In genomic region chr2:181762848-181763247, GRCh38 we compare ENCODE assay signal across 21 cellular contexts.
A peak's percentile ranks its signal among the peaks of the same experiment; 100 is the strongest.
DNase-seq lines count a peak whose midpoint lies in the region; ATAC-seq and TF ChIP-seq lines count a peak whose summit lies in the region.
"Had no signal": no experiment of that assay in that cellular context is flagged by ENCODE, and none has a peak within 500 bp of the region (broad histone marks: within the 10 kb centered on the region; RNA-seq: fewer than 3 reads in every experiment).

No MANE protein-coding gene starts in this region.

- H3K36me3 ChIP-seq in left lung (no peaks in the 10 kb centered on the region), lung (ENCODE audit: control insufficient read depth in 2 of 2, insufficient read depth in 2 of 2, low read length in 2 of 2) (no peaks in the 10 kb centered on the region), testis (ENCODE audit: low read depth, missing control alignments) (no peaks in the 10 kb centered on the region), mucosa of descending colon (ENCODE audit: low read depth) (no peaks in the 10 kb centered on the region), ovary (no peaks in the 10 kb centered on the region)
- H3K36me3 ChIP-seq: BLaER1 treated with 17β-estradiol and CSF1 and Interleukin-3, amounts not matched to agents 10 nM and 100 nM had no signal

- 64 to 91% methylated on average over 5 of the region's 5 CpGs for WGBS in lung, 2 donors
- WGBS in testis, 2 donors = 88 to 91% methylated on average over 5 of the region's 5 CpGs
- WGBS in ovary, 3 donors = 96 to 98% (median 97%) methylated on average over 5 of the region's 5 CpGs

- H3K9me3 ChIP-seq in left lung (no peaks in the 10 kb centered on the region), lung (ENCODE audit: control insufficient read depth in 2 of 2, insufficient read depth in 1 of 2, low read length in 1 of 2) (no peaks in the 10 kb centered on the region), testis (no peaks in the 10 kb centered on the region), mucosa of descending colon (no peaks in the 10 kb centered on the region), ovary (no peaks in the 10 kb centered on the region)
- H3K9me3 ChIP-seq: A549; BLaER1 treated with 17β-estradiol and CSF1 and Interleukin-3, amounts not matched to agents 10 nM and 100 nM; Caco-2 had no signal

- TF ChIP-seq CTCF in left lung (IDR thresholded peaks at IDR 0.05) = no peak
- TF ChIP-seq CTCF in lung (IDR thresholded peaks at IDR 0.05; ENCODE audit: control extremely low read depth, extremely low read depth) = no peak
- no peak for TF ChIP-seq CTCF in testis (IDR thresholded peaks at IDR 0.05)
- TF ChIP-seq CTCF in mucosa of descending colon (IDR thresholded peaks at IDR 0.05) = no peak
- TF ChIP-seq CTCF in ovary (IDR thresholded peaks at IDR 0.05) = no peak

- peak; percentile 81 for ATAC-seq in left lung
- no peak for ATAC-seq in lung (ENCODE audit: insufficient read depth, low FRiP score)
- ATAC-seq in HG03095 (IDR thresholded peaks at IDR 0.05; ENCODE audit: unreplicated experiment) = no peak
- ATAC-seq in mucosa of descending colon = no peak
- ATAC-seq: A549; CD8-positive, alpha-beta T cell; GM12878 had no signal

- H3K4me1 ChIP-seq in left lung (no peaks in the 10 kb centered on the region), lung (ENCODE audit: control insufficient read depth in 2 of 2, insufficient read depth in 2 of 2, low read length in 2 of 2) (no peaks in the 10 kb centered on the region), testis (peaks cover 37% of the 10 kb centered on the region), mucosa of descending colon (ENCODE audit: low read depth) (no peaks in the 10 kb centered on the region), ovary (ENCODE audit: insufficient read depth) (no peaks in the 10 kb centered on the region)
- H3K4me1 ChIP-seq: A549; BLaER1 treated with 17β-estradiol and CSF1 and Interleukin-3, amounts not matched to agents 10 nM and 100 nM; Caco-2 had no signal

- no peak for TF ChIP-seq EP300 in ovary (IDR thresholded peaks at IDR 0.05)

- H3K27me3 ChIP-seq in left lung (no peaks in the 10 kb centered on the region), lung (ENCODE audit: control insufficient read depth, insufficient read depth) (no peaks in the 10 kb centered on the region), testis (no peaks in the 10 kb centered on the region), ovary (no peaks in the 10 kb centered on the region)
- H3K27me3 ChIP-seq: BLaER1 treated with 17β-estradiol and CSF1 and Interleukin-3, amounts not matched to agents 10 nM and 100 nM had no signal

- TF ChIP-seq POLR2A in testis (IDR thresholded peaks at IDR 0.05) (no peak), ovary (IDR thresholded peaks at IDR 0.05) (no peak)

- DNase-seq in left lung = no peak
- peak; percentile 31 for DNase-seq in lung (ENCODE audit: low spot score)
- DNase-seq in testis = no peak
- DNase-seq in mucosa of descending colon = no peak
- no peak for DNase-seq in ovary
- DNase-seq: AML-193; Caco-2; Calu3; CD4-positive, alpha-beta T cell; CD8-positive, alpha-beta T cell; DMS53; DMS79; DND-41; EL; GDM1 had no signal

- intact Hi-C loops in left lung (cut with DNase I) (no loop called here), testis (cut with DNase I; ENCODE audit: low total_unique reads) (no loop called here), mucosa of descending colon (cut with DNase I, micrococcal nuclease) (no loop called here), ovary (cut with DNase I) (no loop called here)

- H3K4me3 ChIP-seq in left lung (no peak overlapping the region), lung (no peak overlapping the region), testis (no peak overlapping the region), mucosa of descending colon (no peak overlapping the region), ovary (no peak overlapping the region)
- H3K4me3 ChIP-seq: A549; BLaER1 treated with 17β-estradiol and CSF1 and Interleukin-3, amounts not matched to agents 10 nM and 100 nM; GM12878 had no signal

- H3K27ac ChIP-seq in left lung = no peak overlapping the region
- H3K27ac ChIP-seq in lung (ENCODE audit: low read depth in 1 of 2, low read length in 1 of 2) = no peak overlapping the region
- H3K27ac ChIP-seq in testis = peak overlapping the region; percentile 59 to 64
- H3K27ac ChIP-seq in ovary = no peak overlapping the region
- H3K27ac ChIP-seq: 22Rv1; A549; BLaER1 treated with 17β-estradiol and CSF1 and Interleukin-3, amounts not matched to agents 10 nM and 100 nM; C4-2B had no signal

Comparison
In these comparisons a context has a peak if more than half of its experiments do, and no peak if none do; other contexts are left out.
1. H3K27ac ChIP-seq: peak in testis (2 of 2); none in left lung (0 of 2), lung (0 of 2) and ovary (0 of 2).